Comparison of ENCODE assay signal across 9 cellular contexts in the genomic region with DNA sequence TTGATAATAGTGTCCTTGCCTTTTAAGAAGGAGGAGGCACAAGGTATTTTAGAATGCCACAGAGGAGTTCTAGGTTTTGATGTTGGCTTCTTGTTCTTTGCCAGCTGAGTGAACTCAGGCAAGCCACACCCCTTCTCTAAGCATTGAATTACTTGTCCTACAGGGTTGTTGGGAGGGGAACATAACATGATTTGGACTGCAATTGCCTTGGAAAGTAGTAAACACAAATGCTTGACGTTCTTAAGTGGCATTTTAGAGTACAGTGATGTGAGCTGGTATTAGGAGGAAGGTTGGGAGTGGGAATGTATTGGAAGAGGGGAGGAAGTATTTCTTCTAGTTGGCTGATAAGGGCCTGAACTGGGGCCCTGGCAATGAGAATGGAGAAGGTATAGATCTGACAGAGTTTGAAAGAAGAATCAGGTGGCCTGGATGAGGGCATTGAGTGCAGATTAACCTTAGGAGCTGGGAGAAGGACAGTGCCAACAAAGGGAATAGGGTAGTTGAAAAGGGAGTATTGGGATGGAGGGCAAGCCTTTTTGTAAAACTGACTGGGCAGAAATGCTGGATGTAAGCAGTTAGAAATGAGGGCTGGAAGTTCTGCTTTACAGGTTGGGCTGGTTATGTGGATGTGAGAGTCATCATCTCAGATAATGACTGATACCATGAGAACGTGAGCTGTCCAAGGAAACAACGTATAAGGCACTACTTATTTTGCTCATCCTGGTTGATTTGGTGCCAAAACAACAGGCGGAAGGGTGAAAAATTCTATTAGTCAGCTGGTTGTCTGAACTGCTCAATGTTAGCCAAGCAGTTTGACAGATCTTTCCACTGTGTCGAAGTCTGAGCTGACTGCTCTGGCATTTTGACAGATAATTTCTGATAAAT. TPM values are rescaled to one million over a fixed set of nuclear protein-coding genes. Genes with fewer than 3 reads are reported as not detected.
DNase-seq lines count a peak whose midpoint lies in the region; ATAC-seq and TF ChIP-seq lines count a peak whose summit lies in the region.
"Had no signal": no experiment of that assay in that cellular context is flagged by ENCODE, and none has a peak within 500 bp of the region (broad histone marks: within the 10 kb centered on the region; RNA-seq: fewer than 3 reads in every experiment).

No MANE protein-coding gene starts in this region.

- no peak overlapping the region for H3K4me2 ChIP-seq in mesendoderm (ENCODE audit: low read length)

- H2AK5ac ChIP-seq in mesendoderm (ENCODE audit: low read length): no peak overlapping the region

- POLR2A ChIA-PET in MCF 10A (lab: Yijun Ruan, JAX): interaction anchor here (0.5 to 5.4 kb wide), 10 partner anchors 14 to 155 kb away, joined by 3 to 88 read pairs (median 4); a partner anchor contains a TSS

- TF ChIP-seq CTCF in MCF 10A (IDR thresholded peaks at IDR 0.05; ENCODE audit: unreplicated experiment): no peak

- H3K4me3 ChIP-seq in mesendoderm (ENCODE audit: low read length): no peak overlapping the region

- H3K23ac ChIP-seq in mesendoderm (ENCODE audit: low read length): peak overlapping the region; percentile 45

- H3K4me3 Mint-ChIP-seq in MCF 10A (ENCODE audit: unreplicated experiment): no peak overlapping the region

- H3K27me3 ChIP-seq in mesendoderm (ENCODE audit: insufficient read depth, low read length, poor library complexity): no peaks in the 10 kb centered on the region

- no peak overlapping the region for H3K4ac ChIP-seq in mesendoderm (ENCODE audit: low read depth, low read length)

- ATAC-seq in HG03378 (IDR thresholded peaks at IDR 0.05; ENCODE audit: unreplicated experiment): peak; percentile 41
- no peak for ATAC-seq in GM19328 (IDR thresholded peaks at IDR 0.05; ENCODE audit: unreplicated experiment)

- BruUV-seq in MCF 10A (replicated peaks; lab: Mats Ljungman, UMichigan): no TSS peak

- no peaks in the 10 kb centered on the region for H3K4me1 ChIP-seq in mesendoderm (ENCODE audit: control insufficient read depth, low read depth, low read length)

- no peaks in the 10 kb centered on the region for H3K9me3 Mint-ChIP-seq in MCF 10A (ENCODE audit: unreplicated experiment)

- no peak overlapping the region for H3K27ac ChIP-seq in mesendoderm (ENCODE audit: low read depth, low read length)

- no peaks in the 10 kb centered on the region for H3K27me3 Mint-ChIP-seq in MCF 10A (ENCODE audit: insufficient read depth, unreplicated experiment)

- no peak overlapping the region for H2BK5ac ChIP-seq in mesendoderm (ENCODE audit: low read length)

- no peaks in the 10 kb centered on the region for H3K36me3 ChIP-seq in mesendoderm (ENCODE audit: control insufficient read depth, insufficient read depth, low read length)

- no peak overlapping the region for H4K5ac ChIP-seq in mesendoderm (ENCODE audit: low read length)

- CTCF ChIA-PET in MCF 10A (lab: Yijun Ruan, JAX): interaction anchor here (0.8 kb wide), 1 partner anchor 90 kb away, joined by 4 read pairs; no protein-coding TSS in a partner anchor

- H3K56ac ChIP-seq in mesendoderm (ENCODE audit: low read length): no peak overlapping the region

- intact Hi-C loops in MCF 10A (cut with micrococcal nuclease): no loop called here

- H3K4me1 Mint-ChIP-seq in MCF 10A (ENCODE audit: insufficient read depth, unreplicated experiment): peaks cover 9% of the 10 kb centered on the region

- H3K18ac ChIP-seq in mesendoderm (ENCODE audit: low read length): no peak overlapping the region

- no peak overlapping the region for H4K8ac ChIP-seq in mesendoderm (ENCODE audit: low read depth, low read length)

- no peak overlapping the region for H3K9ac ChIP-seq in mesendoderm (ENCODE audit: low read length)

- no peaks in the 10 kb centered on the region for H3K36me3 Mint-ChIP-seq in MCF 10A (ENCODE audit: insufficient read depth, unreplicated experiment)

- no peak overlapping the region for H3K27ac Mint-ChIP-seq in MCF 10A (ENCODE audit: low read depth, unreplicated experiment)

- no peak overlapping the region for H2BK120ac ChIP-seq in mesendoderm (ENCODE audit: low read depth, low read length)

- no CpG with 5 or more reads among the region's 5 CpGs for WGBS in mesendoderm (ENCODE audit: extremely low coverage, insufficient coverage, low lambda C conversion rate)

- no peaks in the 10 kb centered on the region for H3K79me2 ChIP-seq in mesendoderm (ENCODE audit: control insufficient read depth, insufficient read depth, low read length)

- H2BK15ac ChIP-seq in mesendoderm (replicated peaks; ENCODE audit: low read depth): no peak overlapping the region

- DNase-seq in SIG-M5 treated with dmso at 0.1 percent for 504 hours (lab: John Stamatoyannopoulos, UW; ENCODE audit: unreplicated experiment) (peak; percentile 41), SIG-M5 (lab: John Stamatoyannopoulos, UW) (no peak), MCF 10A (ENCODE audit: unreplicated experiment) (peak; percentile 88), mesendoderm (no peak), SKM-1 treated with dmso at 0.1 percent for 144 hours (lab: John Stamatoyannopoulos, UW; ENCODE audit: unreplicated experiment) (no peak), NCI-H510A treated with DMSO at 0.1 percent for 48 hours (lab: John Stamatoyannopoulos, UW) (no peak)

- no peaks in the 10 kb centered on the region for H3K79me1 ChIP-seq in mesendoderm (ENCODE audit: low read length)

RNA-seq across cellular contexts. Expression of a gene that starts 16.7 kb away (rescaled TPM):
- 9.4 and 10.4 TPM in 2 replicates for total RNA-seq in MCF 10A (2022)
- 0.58 TPM for polyA plus RNA-seq in mesendoderm (2013, experiment 1 of 2)
- polyA plus RNA-seq in mesendoderm (2013, experiment 2 of 2): 0.43 TPM

RNA-seq across cellular contexts. Expression of a gene that starts 44.9 kb away (rescaled TPM):
- total RNA-seq in MCF 10A (2022): not detected in 2 replicates
- not detected for polyA plus RNA-seq in mesendoderm (2013, experiment 1 of 2)
- not detected for polyA plus RNA-seq in mesendoderm (2013, experiment 2 of 2)
- polyA plus RNA-seq: AG04450 had no signal

Comparison
In these comparisons a context has a peak if more than half of its experiments do, and no peak if none do; other contexts are left out.
1. DNase-seq: peak in SIG-M5 treated with dmso at 0.1 percent for 504 hours (single experiment) and MCF 10A (single experiment); none in SIG-M5 (single experiment), mesendoderm (single experiment), SKM-1 treated with dmso at 0.1 percent for 144 hours (single experiment) and NCI-H510A treated with DMSO at 0.1 percent for 48 hours (single experiment).